In the genomic region with DNA sequence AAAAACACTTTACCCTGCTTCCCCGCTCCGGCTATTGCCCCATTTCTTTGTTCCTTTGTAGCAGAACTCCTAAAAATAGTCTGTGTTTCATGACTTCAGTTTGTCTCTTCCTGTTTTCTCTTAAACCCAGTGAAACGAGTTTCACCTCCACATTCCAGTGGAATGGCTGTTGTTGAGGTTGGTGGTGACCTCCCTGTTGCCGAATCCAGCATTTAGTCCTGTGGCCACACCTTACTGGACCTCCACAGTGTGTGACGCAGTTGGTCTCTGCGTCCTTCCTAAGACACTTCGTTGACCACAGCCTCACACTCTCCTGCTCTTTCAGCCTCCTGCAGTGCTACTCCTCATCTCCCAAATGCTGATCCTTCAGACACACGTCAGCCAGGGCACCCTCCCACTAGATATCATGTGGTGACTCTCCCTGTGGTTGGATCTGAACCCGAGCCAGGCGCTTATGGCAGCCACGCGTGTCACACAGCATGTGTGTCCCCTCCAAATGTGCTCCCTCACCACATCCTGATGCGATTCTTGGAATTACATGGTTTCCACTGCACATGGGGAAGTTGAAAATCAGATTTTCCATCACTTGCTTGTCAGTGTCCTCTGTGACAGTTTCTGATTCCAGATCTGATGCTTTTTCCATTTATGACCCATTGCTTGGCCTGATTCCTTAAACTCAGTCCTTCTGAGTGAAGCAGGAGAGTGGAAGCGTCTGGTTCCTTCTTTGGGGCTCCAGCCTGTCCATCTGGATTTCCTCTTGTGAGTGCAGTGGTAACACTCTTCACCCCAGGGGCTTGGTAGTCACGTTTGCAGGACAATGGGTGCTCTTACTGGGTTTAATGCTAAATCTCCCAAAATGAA, we compare ENCODE assay signal across 8 cellular contexts.
A peak's percentile ranks its signal among the peaks of the same experiment; 100 is the strongest.
DNase-seq lines count a peak whose midpoint lies in the region; ATAC-seq, FAIRE-seq and TF ChIP-seq lines count a peak whose summit lies in the region.

No MANE protein-coding gene starts in this region.

- TF ChIP-seq POLR2A in H54 (IDR thresholded peaks at IDR 0.05; ENCODE audit: low read depth, low read length) = no peak
- TF ChIP-seq POLR2A in esophagus muscularis mucosa (IDR thresholded peaks at IDR 0.05; ENCODE audit: low read depth) = no peak

- peaks cover 12 to 13% of the 10 kb centered on the region in 2 donors for H3K4me1 Mint-ChIP-seq in natural killer cell
- peaks cover 72% of the 10 kb centered on the region for H3K4me1 Mint-ChIP-seq in CD4-positive, alpha-beta T cell (ENCODE audit: low read depth)

- TF ChIP-seq EP300 in esophagus muscularis mucosa (IDR thresholded peaks at IDR 0.05) = no peak

- H3K27ac ChIP-seq in esophagus muscularis mucosa (replicated peaks in 1 of 4) (peak overlapping the region; percentile 66 to 80 (median 78)), skeletal muscle tissue (ENCODE audit: low read depth, low read length) (peak overlapping the region; percentile 70)
- no peak overlapping the region for H3K27ac ChIP-seq in CD4-positive, alpha-beta T cell (ENCODE audit: low read depth, low read length)

- H3K4me3 Mint-ChIP-seq in natural killer cell = no peak overlapping the region
- H3K4me3 Mint-ChIP-seq in CD4-positive, alpha-beta T cell = no peak overlapping the region

- H3K9me3 ChIP-seq in esophagus muscularis mucosa (no peaks in the 10 kb centered on the region), skeletal muscle tissue (ENCODE audit: control insufficient read depth in 3 of 3, low read length in 3 of 3) (no peaks in the 10 kb centered on the region)
- H3K9me3 ChIP-seq in CD4-positive, alpha-beta T cell (ENCODE audit: control insufficient read depth, low read length) = no peaks in the 10 kb centered on the region

- peak; percentile 50 for DNase-seq in H54 (ENCODE audit: insufficient read length, low spot score)
- peak; percentile 95 for DNase-seq in SIG-M5 treated with dmso at 0.1 percent for 504 hours (lab: John Stamatoyannopoulos, UW; ENCODE audit: unreplicated experiment)
- peak; percentile 81 for DNase-seq in esophagus muscularis mucosa (ENCODE audit: extremely low spot score)
- no peak for DNase-seq in mesenteric fat pad (ENCODE audit: low spot score)
- no peak for DNase-seq in natural killer cell
- DNase-seq in DMS79 (lab: John Stamatoyannopoulos, UW) = no peak
- no peak for DNase-seq in CD4-positive, alpha-beta T cell

- H3K36me3 ChIP-seq in esophagus muscularis mucosa (peaks cover 0 to 25% (median 7%) of the 10 kb centered on the region in 4 donors), skeletal muscle tissue (ENCODE audit: control insufficient read depth in 3 of 3, insufficient read depth in 3 of 3, low read length in 3 of 3) (peaks cover 0 to 10% (median 9%) of the 10 kb centered on the region in 3 donors)

- FAIRE-seq in H54 (lab: Jason Lieb, UNC) = peak; percentile 95

- peaks cover 28 to 70% (median 54%) of the 10 kb centered on the region in 4 donors for H3K4me1 ChIP-seq in esophagus muscularis mucosa
- H3K4me1 ChIP-seq in skeletal muscle tissue (ENCODE audit: control insufficient read depth in 3 of 3, insufficient read depth in 3 of 3, low read length in 3 of 3) = peaks cover 22 to 30% (median 27%) of the 10 kb centered on the region in 3 donors

- no peak for ATAC-seq in natural killer cell
- no peak for ATAC-seq in CD4-positive, alpha-beta T cell (ENCODE audit: poor library complexity)

- H3K27me3 ChIP-seq in esophagus muscularis mucosa (no peaks in the 10 kb centered on the region), skeletal muscle tissue (ENCODE audit: control insufficient read depth in 3 of 3, insufficient read depth in 3 of 3, low read length in 3 of 3) (no peaks in the 10 kb centered on the region)
- no peaks in the 10 kb centered on the region for H3K27me3 ChIP-seq in CD4-positive, alpha-beta T cell (ENCODE audit: control insufficient read depth, insufficient read depth, low read length)

- H3K36me3 Mint-ChIP-seq in natural killer cell = no peaks in the 10 kb centered on the region
- peaks cover 29% of the 10 kb centered on the region for H3K36me3 Mint-ChIP-seq in CD4-positive, alpha-beta T cell (ENCODE audit: low read depth)

- H3K9ac ChIP-seq in skeletal muscle tissue (ENCODE audit: low read depth in 1 of 3, low read length in 3 of 3) = no peak overlapping the region

- POLR2A ChIA-PET in CD4-positive, alpha-beta T cell (lab: Charles Lee) = no interaction called here

- CTCF ChIA-PET in CD4-positive, alpha-beta T cell (lab: Charles Lee) = no interaction called here

- no peak for TF ChIP-seq CTCF in esophagus muscularis mucosa (IDR thresholded peaks at IDR 0.05)
- TF ChIP-seq CTCF in natural killer cell (IDR thresholded peaks at IDR 0.05) = no peak
- TF ChIP-seq CTCF in CD4-positive, alpha-beta T cell (IDR thresholded peaks at IDR 0.05) = no peak

- intact Hi-C loops in esophagus muscularis mucosa (cut with DNase I) (no loop called here), natural killer cell (cut with micrococcal nuclease) (no loop called here)
- intact Hi-C loops in CD4-positive, alpha-beta T cell (cut with DNase I, micrococcal nuclease) = no loop called here

- no peak overlapping the region for H3K4me3 ChIP-seq in esophagus muscularis mucosa
- peak overlapping the region in 1 of 3 donors; percentile 11 for H3K4me3 ChIP-seq in skeletal muscle tissue (ENCODE audit: low read length in 3 of 3)

- no peaks in the 10 kb centered on the region for H3K27me3 Mint-ChIP-seq in natural killer cell (ENCODE audit: low read depth in 2 of 2)
- H3K27me3 Mint-ChIP-seq in CD4-positive, alpha-beta T cell = no peaks in the 10 kb centered on the region

- no peak overlapping the region for H3K27ac Mint-ChIP-seq in natural killer cell
- H3K27ac Mint-ChIP-seq in CD4-positive, alpha-beta T cell = no peak overlapping the region

- H3K9me3 Mint-ChIP-seq in natural killer cell = no peaks in the 10 kb centered on the region
- H3K9me3 Mint-ChIP-seq in CD4-positive, alpha-beta T cell = no peaks in the 10 kb centered on the region

- 66% methylated on average over 15 of the region's 15 CpGs for WGBS in esophagus muscularis mucosa

Comparison
In these comparisons a context has a peak if more than half of its experiments do, and no peak if none do; other contexts are left out.
1. DNase-seq: peak in H54 (single experiment), SIG-M5 treated with dmso at 0.1 percent for 504 hours (single experiment) and esophagus muscularis mucosa (single experiment); none in mesenteric fat pad (single experiment), natural killer cell (single experiment), DMS79 (single experiment) and CD4-positive, alpha-beta T cell (0 of 10).